18 cellular contexts compared by ENCODE assay signal in genomic region chr12:7501031-7501585, GRCh38. TPM values are rescaled to one million over a fixed set of nuclear protein-coding genes. Genes with fewer than 3 reads are reported as not detected.
A peak's percentile ranks its signal among the peaks of the same experiment; 100 is the strongest.
DNase-seq lines count a peak whose midpoint lies in the region; ATAC-seq and TF ChIP-seq lines count a peak whose summit lies in the region.
"Had no signal": no experiment of that assay in that cellular context is flagged by ENCODE, and none has a peak within 500 bp of the region (broad histone marks: within the 10 kb centered on the region; RNA-seq: fewer than 3 reads in every experiment).

No MANE protein-coding gene starts in this region.

- H3K36me3 ChIP-seq in esophagus muscularis mucosa (no peaks in the 10 kb centered on the region), lower lobe of right lung (no peaks in the 10 kb centered on the region)

- no peak for TF ChIP-seq EP300 in esophagus muscularis mucosa (IDR thresholded peaks at IDR 0.05)

- H3K36me3 Mint-ChIP-seq in activated T-helper 2 cell treated with anti-CD3 and anti-CD28 coated beads, Interferon-gamma antibody, Interleukin-2, Interleukin-4, amounts not matched to agents 10 μg/mL and 5 μg/mL and 100 μg/mL, durations not matched to agents 14 hours and 24 hours and 36 hours (ENCODE audit: low read depth): no peaks in the 10 kb centered on the region
- H3K36me3 Mint-ChIP-seq in natural killer cell treated with Interleukin-12 subunit alpha and Interleukin-12 subunit beta and Interleukin-15 and Interleukin-18, amount 100 ng/mL, for 72 hours: no peaks in the 10 kb centered on the region

- intact Hi-C loops in esophagus muscularis mucosa (cut with DNase I): no loop called here
- intact Hi-C loops in lower lobe of right lung (cut with DNase I): no loop called here
- intact Hi-C loops in activated T-helper 2 cell treated with anti-CD3 and anti-CD28 coated beads, Interferon-gamma antibody, Interleukin-2, Interleukin-4, amounts not matched to agents 10 μg/mL and 5 μg/mL and 100 μg/mL, durations not matched to agents 14 hours and 24 hours and 36 hours (cut with micrococcal nuclease): no loop called here

- peaks cover 3% of the 10 kb centered on the region for H3K4me1 Mint-ChIP-seq in activated T-helper 2 cell treated with anti-CD3 and anti-CD28 coated beads, Interferon-gamma antibody, Interleukin-2, Interleukin-4, amounts not matched to agents 10 μg/mL and 5 μg/mL and 100 μg/mL, durations not matched to agents 14 hours and 24 hours and 36 hours (ENCODE audit: low read depth)
- H3K4me1 Mint-ChIP-seq in natural killer cell treated with Interleukin-12 subunit alpha and Interleukin-12 subunit beta and Interleukin-15 and Interleukin-18, amount 100 ng/mL, for 72 hours (ENCODE audit: low read depth in 2 of 2): no peaks in the 10 kb centered on the region

- H3K27me3 ChIP-seq in esophagus muscularis mucosa (no peaks in the 10 kb centered on the region), lower lobe of right lung (ENCODE audit: low read depth) (no peaks in the 10 kb centered on the region)

- H3K27ac ChIP-seq in esophagus muscularis mucosa (replicated peaks in 1 of 4) (peak overlapping the region in 3 of 4 donors; percentile 13 to 45 (median 35)), lower lobe of right lung (peak overlapping the region; percentile 63)

- H3K4me1 ChIP-seq in esophagus muscularis mucosa (no peaks in the 10 kb centered on the region), lower lobe of right lung (no peaks in the 10 kb centered on the region)

- H3K27me3 Mint-ChIP-seq in activated T-helper 2 cell treated with anti-CD3 and anti-CD28 coated beads, Interferon-gamma antibody, Interleukin-2, Interleukin-4, amounts not matched to agents 10 μg/mL and 5 μg/mL and 100 μg/mL, durations not matched to agents 14 hours and 24 hours and 36 hours (ENCODE audit: low read depth): peaks cover 4% of the 10 kb centered on the region
- peaks cover 35 to 62% of the 10 kb centered on the region in 2 donors for H3K27me3 Mint-ChIP-seq in natural killer cell treated with Interleukin-12 subunit alpha and Interleukin-12 subunit beta and Interleukin-15 and Interleukin-18, amount 100 ng/mL, for 72 hours

- H3K27ac Mint-ChIP-seq in activated T-helper 2 cell treated with anti-CD3 and anti-CD28 coated beads, Interferon-gamma antibody, Interleukin-2, Interleukin-4, amounts not matched to agents 10 μg/mL and 5 μg/mL and 100 μg/mL, durations not matched to agents 14 hours and 24 hours and 36 hours: no peak overlapping the region
- no peak overlapping the region for H3K27ac Mint-ChIP-seq in natural killer cell treated with Interleukin-12 subunit alpha and Interleukin-12 subunit beta and Interleukin-15 and Interleukin-18, amount 100 ng/mL, for 72 hours

- peak; percentile 29 for DNase-seq in AG10803 (ENCODE audit: low read depth)
- peak; percentile 63 for DNase-seq in M059J (ENCODE audit: low read depth)
- no peak for DNase-seq in esophagus muscularis mucosa (ENCODE audit: extremely low spot score)
- no peak for DNase-seq in lower lobe of right lung
- DNase-seq in NCI-H2227 treated with DMSO at 0.1 percent for 48 hours (lab: John Stamatoyannopoulos, UW): no peak
- no peak for DNase-seq in activated T-helper 2 cell treated with anti-CD3 and anti-CD28 coated beads, Interferon-gamma antibody, Interleukin-2, Interleukin-4, amounts not matched to agents 10 μg/mL and 5 μg/mL and 100 μg/mL, durations not matched to agents 14 hours and 24 hours and 36 hours (ENCODE audit: low spot score)
- no peak for DNase-seq in middle frontal gyrus (ENCODE audit: extremely low spot score, low spot score)
- DNase-seq in natural killer cell treated with Interleukin-12 subunit alpha and Interleukin-12 subunit beta and Interleukin-15 and Interleukin-18, amount 100 ng/mL, for 72 hours (ENCODE audit: low spot score): no peak
- DNase-seq: activated CD4-positive, alpha-beta T cell treated with anti-CD3 and anti-CD28 coated beads for 48 hours; activated T-cell treated with anti-CD3 and anti-CD28 coated beads, Interleukin-2, amount 50 U/mL, for 48 hours; amniotic stem cell; dorsolateral prefrontal cortex; NCI-H1417 treated with DMSO at 0.1 percent for 48 hours; NCI-H526; RPMI8226; small intestine; T-helper 9 cell had no signal

- H3K4me3 Mint-ChIP-seq in activated T-helper 2 cell treated with anti-CD3 and anti-CD28 coated beads, Interferon-gamma antibody, Interleukin-2, Interleukin-4, amounts not matched to agents 10 μg/mL and 5 μg/mL and 100 μg/mL, durations not matched to agents 14 hours and 24 hours and 36 hours (ENCODE audit: low read depth): no peak overlapping the region
- no peak overlapping the region for H3K4me3 Mint-ChIP-seq in natural killer cell treated with Interleukin-12 subunit alpha and Interleukin-12 subunit beta and Interleukin-15 and Interleukin-18, amount 100 ng/mL, for 72 hours

- TF ChIP-seq CTCF in AG10803 (conservative IDR thresholded peaks at IDR 0.05; ENCODE audit: low read length) (no peak), esophagus muscularis mucosa (IDR thresholded peaks at IDR 0.05) (no peak), lower lobe of right lung (IDR thresholded peaks at IDR 0.05) (no peak)

- H3K4me3 ChIP-seq in AG10803 (ENCODE audit: low read length): no peak overlapping the region
- H3K4me3 ChIP-seq in esophagus muscularis mucosa: peak overlapping the region; percentile 16 to 31 (median 24)
- peak overlapping the region; percentile 29 for H3K4me3 ChIP-seq in lower lobe of right lung

- peak; percentile 41 to 54 for ATAC-seq in lower lobe of right lung
- ATAC-seq in natural killer cell treated with Interleukin-12 subunit alpha and Interleukin-12 subunit beta and Interleukin-15 and Interleukin-18, amount 100 ng/mL, for 72 hours: no peak

- no peak for TF ChIP-seq POLR2A in esophagus muscularis mucosa (IDR thresholded peaks at IDR 0.05; ENCODE audit: low read depth)

- WGBS in esophagus muscularis mucosa: 75% methylated on average over 6 of the region's 6 CpGs

- no peaks in the 10 kb centered on the region for H3K9me3 Mint-ChIP-seq in activated T-helper 2 cell treated with anti-CD3 and anti-CD28 coated beads, Interferon-gamma antibody, Interleukin-2, Interleukin-4, amounts not matched to agents 10 μg/mL and 5 μg/mL and 100 μg/mL, durations not matched to agents 14 hours and 24 hours and 36 hours
- no peaks in the 10 kb centered on the region for H3K9me3 Mint-ChIP-seq in natural killer cell treated with Interleukin-12 subunit alpha and Interleukin-12 subunit beta and Interleukin-15 and Interleukin-18, amount 100 ng/mL, for 72 hours

- no peaks in the 10 kb centered on the region for H3K9me3 ChIP-seq in esophagus muscularis mucosa
- H3K9me3 ChIP-seq in lower lobe of right lung: no peaks in the 10 kb centered on the region

RNA-seq across cellular contexts. Expression of gene CD163, which starts 2.5 kb away (rescaled TPM):
- total RNA-seq in M059J (2014; rRNA removed; shearing (Covaris generic)): not detected in 2 replicates
- total RNA-seq in esophagus muscularis mucosa: 100 to 1,000 TPM in 3 of 4 donors, 10 to 100 TPM in 1; 96.0 to 327 (median 203) TPM
- 525 TPM for total RNA-seq in lower lobe of right lung
- not detected in 2 replicates for total RNA-seq in activated T-helper 2 cell treated with anti-CD3 and anti-CD28 coated beads, Interferon-gamma antibody, Interleukin-2, Interleukin-4, amounts not matched to agents 10 μg/mL and 5 μg/mL and 100 μg/mL, durations not matched to agents 14 hours and 24 hours and 36 hours
- not detected for total RNA-seq in natural killer cell treated with Interleukin-12 subunit alpha and Interleukin-12 subunit beta and Interleukin-15 and Interleukin-18, amount 100 ng/mL, for 72 hours
- total RNA-seq: glomerular endothelial cell had no signal

RNA-seq across cellular contexts. Expression of gene CD163L1, which starts 57.2 kb away (rescaled TPM):
- total RNA-seq in M059J (2014; rRNA removed; shearing (Covaris generic)): 5.8 and 9.7 TPM in 2 replicates
- total RNA-seq in esophagus muscularis mucosa (1 to 10 TPM; 1.3 to 2.9 (median 1.6) TPM), lower lobe of right lung (4.5 TPM)
- not detected in 2 replicates for total RNA-seq in activated T-helper 2 cell treated with anti-CD3 and anti-CD28 coated beads, Interferon-gamma antibody, Interleukin-2, Interleukin-4, amounts not matched to agents 10 μg/mL and 5 μg/mL and 100 μg/mL, durations not matched to agents 14 hours and 24 hours and 36 hours
- total RNA-seq in natural killer cell treated with Interleukin-12 subunit alpha and Interleukin-12 subunit beta and Interleukin-15 and Interleukin-18, amount 100 ng/mL, for 72 hours: not detected

Comparison
In these comparisons a context has a peak if more than half of its experiments do, and no peak if none do; other contexts are left out.
1. DNase-seq: peak in AG10803 (single experiment) and M059J (single experiment); none in esophagus muscularis mucosa (single experiment), lower lobe of right lung (single experiment), NCI-H2227 treated with DMSO at 0.1 percent for 48 hours (single experiment), activated T-helper 2 cell treated with anti-CD3 and anti-CD28 coated beads, Interferon-gamma antibody, Interleukin-2, Interleukin-4, amounts not matched to agents 10 μg/mL and 5 μg/mL and 100 μg/mL, durations not matched to agents 14 hours and 24 hours and 36 hours (single experiment), middle frontal gyrus (single experiment) and natural killer cell treated with Interleukin-12 subunit alpha and Interleukin-12 subunit beta and Interleukin-15 and Interleukin-18, amount 100 ng/mL, for 72 hours (single experiment).
2. ATAC-seq: peak in lower lobe of right lung (2 of 2); none in natural killer cell treated with Interleukin-12 subunit alpha and Interleukin-12 subunit beta and Interleukin-15 and Interleukin-18, amount 100 ng/mL, for 72 hours (0 of 2).
3. RNA of gene CD163, which starts 2.5 kb away (total RNA-seq): 525 TPM in lower lobe of right lung (single experiment) and 96.0 to 327 TPM in esophagus muscularis mucosa; not detected in M059J, not detected in activated T-helper 2 cell treated with anti-CD3 and anti-CD28 coated beads, Interferon-gamma antibody, Interleukin-2, Interleukin-4, amounts not matched to agents 10 μg/mL and 5 μg/mL and 100 μg/mL, durations not matched to agents 14 hours and 24 hours and 36 hours and not detected in natural killer cell treated with Interleukin-12 subunit alpha and Interleukin-12 subunit beta and Interleukin-15 and Interleukin-18, amount 100 ng/mL, for 72 hours; every median in the first group is over 10 times any median in the second.